Comparison of ENCODE assay signal across 8 cellular contexts in genomic region chr1:155001438-155001687, GRCh38. TPM values are rescaled to one million over a fixed set of nuclear protein-coding genes. Genes with fewer than 3 reads are reported as not detected.
A peak's percentile ranks its signal among the peaks of the same experiment; 100 is the strongest.
DNase-seq lines count a peak whose midpoint lies in the region; ATAC-seq and TF ChIP-seq lines count a peak whose summit lies in the region.

No MANE protein-coding gene starts in this region.

- no peaks in the 10 kb centered on the region for H3K36me3 Mint-ChIP-seq in chondrocyte (ENCODE audit: low read depth)
- H3K36me3 Mint-ChIP-seq in naive thymus-derived CD4-positive, alpha-beta T cell = peaks cover 0 to 14% (median 0%) of the 10 kb centered on the region in 5 donors

- in situ Hi-C loops in IMR-90 (cut with MboI; ENCODE audit: low sequenced_read_pairs) = no loop called here

- H3K9me3 ChIP-seq in IMR-90 (ENCODE audit: control insufficient read depth, insufficient read depth, low read length) = no peaks in the 10 kb centered on the region
- no peaks in the 10 kb centered on the region for H3K9me3 ChIP-seq in naive thymus-derived CD4-positive, alpha-beta T cell (ENCODE audit: control insufficient read depth in 2 of 3, low read length in 3 of 3)

- CTCF ChIA-PET in IMR-90 (lab: Yijun Ruan, JAX) = interaction anchor here (0.9 kb wide), 1 partner anchor 31 kb away, joined by 4 read pairs; the partner anchor contains the start of gene SHC1
- CTCF ChIA-PET in naive thymus-derived CD4-positive, alpha-beta T cell (lab: Charles Lee) = interaction anchor here (1.0 to 17.9 kb wide), 4 partner anchors 13 to 64 kb away, joined by 3 to 291 read pairs (median 9); partner anchors contain the start of genes PBXIP1 and PMVK

- no peaks in the 10 kb centered on the region for H3K27me3 ChIP-seq in IMR-90 (ENCODE audit: control insufficient read depth, insufficient read depth, low read length)
- H3K27me3 ChIP-seq in naive thymus-derived CD4-positive, alpha-beta T cell (ENCODE audit: control insufficient read depth in 2 of 2, insufficient read depth in 2 of 2, low read length in 2 of 2) = no peaks in the 10 kb centered on the region

- peak overlapping the region; percentile 75 for H3K4me3 ChIP-seq in IMR-90 (ENCODE audit: insufficient read depth, low read depth, low read length)
- H3K4me3 ChIP-seq in naive thymus-derived CD4-positive, alpha-beta T cell (ENCODE audit: low read length) = peak overlapping the region; percentile 95

- dilution Hi-C loops in IMR-90 (cut with HindIII; ENCODE audit: low sequenced_read_pairs, unreplicated experiment) = no loop called here

- H2BK20ac ChIP-seq in IMR-90 (ENCODE audit: low read depth, low read length) = no peak overlapping the region; the same call in none of the 2 replicates

- H3K9me3 Mint-ChIP-seq in chondrocyte (ENCODE audit: low read depth) = no peaks in the 10 kb centered on the region
- H3K9me3 Mint-ChIP-seq in naive thymus-derived CD4-positive, alpha-beta T cell = peaks cover 0 to 2% (median 0%) of the 10 kb centered on the region in 11 donors

- peak overlapping the region; percentile 93 for H3K27ac Mint-ChIP-seq in chondrocyte (ENCODE audit: unreplicated experiment)
- peak overlapping the region in 7 of 9 donors; percentile 88 to 95 (median 91) for H3K27ac Mint-ChIP-seq in naive thymus-derived CD4-positive, alpha-beta T cell

- ATAC-seq in IMR-90 (ENCODE audit: low read depth) (no peak), esophagus mucosa (no peak), HG02938 (IDR thresholded peaks at IDR 0.05; ENCODE audit: unreplicated experiment) (no peak)
- ATAC-seq in naive thymus-derived CD4-positive, alpha-beta T cell = no peak

- WGBS in IMR-90 (ENCODE audit: extremely low coverage in 2 of 2, insufficient read length in 1 of 2), 2 experiments = no CpG with 5 or more reads among the region's 12 CpGs

- peaks cover 21% of the 10 kb centered on the region for H3K4me1 ChIP-seq in IMR-90 (ENCODE audit: control insufficient read depth, insufficient read depth, low read length)
- peaks cover 19 to 35% of the 10 kb centered on the region in 2 donors for H3K4me1 ChIP-seq in naive thymus-derived CD4-positive, alpha-beta T cell (ENCODE audit: control insufficient read depth in 2 of 2, insufficient read depth in 2 of 2, low read length in 2 of 2)

- no peaks in the 10 kb centered on the region for H4K20me1 ChIP-seq in IMR-90 (ENCODE audit: insufficient read depth, low read length)

- peak overlapping the region; percentile 92 for H2AFZ ChIP-seq in IMR-90 (replicated peaks; ENCODE audit: low read length, poor library complexity)

- no peaks in the 10 kb centered on the region; the same call in 1 of the 2 replicates for H3K36me3 ChIP-seq in IMR-90 (ENCODE audit: control insufficient read depth, insufficient read depth, low read length)
- H3K36me3 ChIP-seq in naive thymus-derived CD4-positive, alpha-beta T cell (ENCODE audit: control insufficient read depth in 2 of 3, insufficient read depth in 3 of 3, low read length in 3 of 3) = peaks cover 0 to 8% (median 0%) of the 10 kb centered on the region in 3 experiments

- H2BK15ac ChIP-seq in IMR-90 (ENCODE audit: low read depth, low read length) = peak overlapping the region; percentile 49; the same call in 2 of the 3 replicates

- H3K18ac ChIP-seq in IMR-90 (ENCODE audit: low read depth, low read length) = peak overlapping the region; percentile 48

- peak overlapping the region; percentile 11 to 91; a peak in 3 of 4 replicates for H4K8ac ChIP-seq in IMR-90 (ENCODE audit: low read depth in 2 of 2, low read length in 2 of 2)

- H3K79me1 ChIP-seq in IMR-90 (ENCODE audit: low read depth in 1 of 2, low read length in 2 of 2) = peaks cover 14 to 55% of the 10 kb centered on the region in 2 experiments

- TF ChIP-seq POLR2A in IMR-90 (IDR thresholded peaks at IDR 0.05; ENCODE audit: low read depth, low read length) = no peak

- TF ChIP-seq CTCF in C4-2B (conservative IDR thresholded peaks at IDR 0.05) = no peak
- no peak for TF ChIP-seq CTCF in IMR-90 (conservative IDR thresholded peaks at IDR 0.05; ENCODE audit: low read depth, low read length)
- TF ChIP-seq CTCF in chondrocyte (IDR thresholded peaks at IDR 0.05) = no peak

- no peak for DNase-seq in IMR-90
- no peak for DNase-seq in chondrocyte (ENCODE audit: low spot score)
- no peak for DNase-seq in naive thymus-derived CD4-positive, alpha-beta T cell
- DNase-seq in HuH-7.5 (ENCODE audit: low spot score) = no peak
- DNase-seq in superior temporal gyrus (ENCODE audit: extremely low spot score) = no peak

- peak overlapping the region; percentile 78 for H3K9ac ChIP-seq in IMR-90 (ENCODE audit: low read depth, low read length)

- H2AK5ac ChIP-seq in IMR-90 (ENCODE audit: low read depth, low read length) = peak overlapping the region; percentile 97

- H3K9me1 ChIP-seq in IMR-90 (ENCODE audit: insufficient read depth, low read length) = peaks cover 12% of the 10 kb centered on the region

- no peak for TF ChIP-seq RAD21 in IMR-90 (IDR thresholded peaks at IDR 0.05; ENCODE audit: low read length)

- peak overlapping the region; percentile 74 for H2BK120ac ChIP-seq in IMR-90 (ENCODE audit: low read depth, low read length)

- intact Hi-C loops in IMR-90 (cut with micrococcal nuclease) = loop anchor here (1.0 to 5.0 kb wide), 3 partner anchors 29 to 65 kb away; partner anchors contain the start of genes ADAM15 and PMVK
- intact Hi-C loops in naive thymus-derived CD4-positive, alpha-beta T cell (cut with micrococcal nuclease) = loop anchor here (1.0 to 10.0 kb wide), 7 partner anchors 27 to 1503 kb away; partner anchors contain the start of genes ADAM15 (in 1 of the 2), ATP8B2 (in 1 of the 2), CKS1B (in 1 of the 2) and EFNA4 (in 1 of the 2)

- peak overlapping the region; percentile 81 for H3K23ac ChIP-seq in IMR-90 (ENCODE audit: low read depth, low read length)

- peak overlapping the region; percentile 87 for H3K4ac ChIP-seq in IMR-90 (ENCODE audit: low read depth, low read length)

- peak overlapping the region; percentile 82 for H3K56ac ChIP-seq in IMR-90 (ENCODE audit: extremely low read depth, insufficient read depth, low read length)

- H3K4me2 ChIP-seq in IMR-90 (ENCODE audit: low read depth, low read length) = peak overlapping the region; percentile 94

- peak overlapping the region; percentile 94 for H2BK5ac ChIP-seq in IMR-90 (ENCODE audit: low read depth, low read length, poor library complexity, severe bottlenecking)

- peak overlapping the region; percentile 87; the same call in 1 of the 2 replicates for H3K14ac ChIP-seq in IMR-90 (replicated peaks; ENCODE audit: low read depth, low read length)

- POLR2A ChIA-PET in IMR-90 (lab: Charles Lee; ENCODE audit: unreplicated experiment) = no interaction called here
- POLR2A ChIA-PET in naive thymus-derived CD4-positive, alpha-beta T cell (lab: Charles Lee) = interaction anchor here (0.6 to 18.2 kb wide), 9 partner anchors 9 to 335 kb away, joined by 3 to 270 read pairs (median 6); partner anchors contain the start of genes CKS1B, FLAD1, LENEP and PBXIP1

- H4K5ac ChIP-seq in IMR-90 (ENCODE audit: low read depth, low read length) = peak overlapping the region; percentile 46; the same call in 1 of the 2 replicates

- H3K4me3 Mint-ChIP-seq in chondrocyte (ENCODE audit: unreplicated experiment) = peak overlapping the region; percentile 92
- H3K4me3 Mint-ChIP-seq in naive thymus-derived CD4-positive, alpha-beta T cell = peak overlapping the region; percentile 90 to 100 (median 95)

- BruUV-seq in IMR-90 (replicated peaks; lab: Mats Ljungman, UMichigan) = no TSS peak

- peak overlapping the region; percentile 99 for H3K27ac ChIP-seq in C4-2B
- H3K27ac ChIP-seq in IMR-90 (ENCODE audit: insufficient read depth, low read length) = peak overlapping the region; percentile 94
- H3K27ac ChIP-seq in naive thymus-derived CD4-positive, alpha-beta T cell (ENCODE audit: low read depth, low read length) = peak overlapping the region; percentile 88

- peak overlapping the region; percentile 99 for H2AK9ac ChIP-seq in IMR-90 (replicated peaks; ENCODE audit: low read depth, low read length, poor library complexity)

- H3K27me3 Mint-ChIP-seq in chondrocyte (ENCODE audit: low read depth) = no peaks in the 10 kb centered on the region
- H3K27me3 Mint-ChIP-seq in naive thymus-derived CD4-positive, alpha-beta T cell = no peaks in the 10 kb centered on the region

- peak overlapping the region; percentile 58; the same call in 1 of the 2 replicates for H4K91ac ChIP-seq in IMR-90 (ENCODE audit: insufficient read depth, low read depth, low read length)

- peaks cover 32% of the 10 kb centered on the region for H3K4me1 Mint-ChIP-seq in chondrocyte (ENCODE audit: low read depth)
- peaks cover 24 to 58% (median 50%) of the 10 kb centered on the region in 7 donors for H3K4me1 Mint-ChIP-seq in naive thymus-derived CD4-positive, alpha-beta T cell

RNA-seq across cellular contexts. Expression of gene ZBTB7B, which starts 1.2 kb away (rescaled TPM):
- total RNA-seq in IMR-90 (2012; rRNA removed) (7.2 and 7.7 TPM in 2 replicates), chondrocyte (34.8 to 42.9 TPM (median 41.1 TPM) in 3 replicates), esophagus mucosa (132 TPM)
- 17.4 and 22.4 TPM in 2 replicates for polyA plus RNA-seq in IMR-90 (2012; rRNA removed)
- 12.4 and 18.5 TPM in 2 replicates for polyA plus RNA-seq in IMR-90 (2012; cell fraction: cytosol; rRNA removed)
- 50.2 and 97.9 TPM in 2 replicates for polyA plus RNA-seq in IMR-90 (2012; cell fraction: nucleus; rRNA removed; ENCODE audit: low replicate concordance)
- 100 to 1,000 TPM in 1 of 5 experiments, 10 to 100 TPM in 4; 42.7 to 139 (median 61.0) TPM for total RNA-seq in naive thymus-derived CD4-positive, alpha-beta T cell
- polyA plus RNA-seq in naive thymus-derived CD4-positive, alpha-beta T cell = 1 to 10 TPM; 3.0 to 6.7 TPM

RNA-seq across cellular contexts. Expression of gene LENEP, which starts 8.0 kb away (rescaled TPM):
- total RNA-seq in IMR-90 (2012; rRNA removed) (not detected in 2 replicates), chondrocyte (0.72 to 0.85 TPM in 2 of 3 replicates, not detected in the other), esophagus mucosa (not detected)
- polyA plus RNA-seq in IMR-90 (2012; rRNA removed) = not detected in 2 replicates
- not detected in 2 replicates for polyA plus RNA-seq in IMR-90 (2012; cell fraction: cytosol; rRNA removed)
- not detected in 2 replicates for polyA plus RNA-seq in IMR-90 (2012; cell fraction: nucleus; rRNA removed; ENCODE audit: low replicate concordance)
- total RNA-seq in naive thymus-derived CD4-positive, alpha-beta T cell = 1 to 10 TPM in 3 of 5 experiments, not detected in 2; 1.4 to 3.2 (median 2.6) TPM
- not detected for polyA plus RNA-seq in naive thymus-derived CD4-positive, alpha-beta T cell

RNA-seq across cellular contexts. Expression of gene FLAD1, which starts 18.2 kb away (rescaled TPM):
- total RNA-seq in IMR-90 (2012; rRNA removed) (19.7 and 26.3 TPM in 2 replicates), chondrocyte (23.0 to 30.8 TPM (median 28.7 TPM) in 3 replicates), esophagus mucosa (29.6 TPM)
- 37.3 and 39.9 TPM in 2 replicates for polyA plus RNA-seq in IMR-90 (2012; rRNA removed)
- 25.2 and 28.5 TPM in 2 replicates for polyA plus RNA-seq in IMR-90 (2012; cell fraction: cytosol; rRNA removed)
- 46.1 and 80.6 TPM in 2 replicates for polyA plus RNA-seq in IMR-90 (2012; cell fraction: nucleus; rRNA removed; ENCODE audit: low replicate concordance)
- 10 to 100 TPM; 24.4 to 50.2 (median 50.0) TPM for total RNA-seq in naive thymus-derived CD4-positive, alpha-beta T cell
- polyA plus RNA-seq in naive thymus-derived CD4-positive, alpha-beta T cell = 10 to 100 TPM; 33.3 to 45.8 TPM

RNA-seq across cellular contexts. Expression of gene CKS1B, which starts 26.9 kb away (rescaled TPM):
- total RNA-seq in IMR-90 (2012; rRNA removed) = 129 and 140 TPM in 2 replicates
- 195 and 272 TPM in 2 replicates for polyA plus RNA-seq in IMR-90 (2012; rRNA removed)
- 48.5 and 174 TPM in 2 replicates for polyA plus RNA-seq in IMR-90 (2012; cell fraction: cytosol; rRNA removed)
- 12.1 and 45.9 TPM in 2 replicates for polyA plus RNA-seq in IMR-90 (2012; cell fraction: nucleus; rRNA removed; ENCODE audit: low replicate concordance)
- 23.2 to 34.0 TPM (median 26.8 TPM) in 3 replicates for total RNA-seq in chondrocyte
- 100 to 1,000 TPM in 1 of 5 experiments, 10 to 100 TPM in 3, 1 to 10 TPM in 1; 8.4 to 105 (median 10.2) TPM for total RNA-seq in naive thymus-derived CD4-positive, alpha-beta T cell
- 10 to 100 TPM; 37.1 to 55.2 TPM for polyA plus RNA-seq in naive thymus-derived CD4-positive, alpha-beta T cell
- total RNA-seq in esophagus mucosa = 74.5 TPM

RNA-seq across cellular contexts. Expression of gene SHC1, which starts 30.8 kb away (rescaled TPM):
- total RNA-seq in IMR-90 (2012; rRNA removed) (291 and 355 TPM in 2 replicates), chondrocyte (251 to 316 TPM (median 256 TPM) in 3 replicates), esophagus mucosa (68.0 TPM)
- 337 and 352 TPM in 2 replicates for polyA plus RNA-seq in IMR-90 (2012; rRNA removed)
- 216 and 285 TPM in 2 replicates for polyA plus RNA-seq in IMR-90 (2012; cell fraction: cytosol; rRNA removed)
- polyA plus RNA-seq in IMR-90 (2012; cell fraction: nucleus; rRNA removed; ENCODE audit: low replicate concordance) = 1,266 and 1,683 TPM in 2 replicates
- 10 to 100 TPM; 71.0 to 76.9 (median 73.7) TPM for total RNA-seq in naive thymus-derived CD4-positive, alpha-beta T cell
- 10 to 100 TPM; 29.6 to 38.3 TPM for polyA plus RNA-seq in naive thymus-derived CD4-positive, alpha-beta T cell
